ENCODE assay signal across 9 cellular contexts in the genomic region with DNA sequence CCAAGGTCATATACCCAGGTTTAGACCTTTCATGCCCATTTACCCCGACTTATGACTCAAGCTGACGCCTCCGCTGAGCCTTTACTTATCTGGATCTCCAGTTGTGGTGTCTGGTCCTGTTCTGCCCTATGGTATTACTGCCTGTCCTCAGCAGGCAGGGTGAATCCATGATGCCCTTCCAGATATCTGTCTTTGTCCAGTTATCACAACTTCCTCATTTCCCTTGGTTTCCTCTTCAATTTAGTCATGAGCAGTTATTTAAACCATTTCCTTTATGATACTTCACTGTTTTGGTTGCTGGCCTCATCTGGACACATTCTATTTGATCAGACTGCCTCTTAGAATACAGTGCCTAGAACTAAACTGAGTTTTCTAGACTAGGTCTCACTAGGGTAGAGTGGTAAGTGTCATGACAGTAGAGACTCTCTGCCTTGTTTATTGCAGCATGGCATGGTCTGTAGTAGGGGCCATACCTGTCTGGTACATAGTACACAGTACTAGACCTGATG.
A peak's percentile ranks its signal among the peaks of the same experiment; 100 is the strongest.
DNase-seq lines count a peak whose midpoint lies in the region; ATAC-seq and TF ChIP-seq lines count a peak whose summit lies in the region.
"Had no signal": no experiment of that assay in that cellular context is flagged by ENCODE, and none has a peak within 500 bp of the region (broad histone marks: within the 10 kb centered on the region; RNA-seq: fewer than 3 reads in every experiment).

No MANE protein-coding gene starts in this region.

- no peaks in the 10 kb centered on the region for H3K27me3 ChIP-seq in endodermal cell (ENCODE audit: control insufficient read depth, insufficient read depth, low read length, poor library complexity, severe bottlenecking)

- H3K36me3 ChIP-seq in endodermal cell (ENCODE audit: control insufficient read depth, insufficient read depth, low read length): peaks cover 78% of the 10 kb centered on the region

- H3K9me3 Mint-ChIP-seq in central memory CD8-positive, alpha-beta T cell: no peaks in the 10 kb centered on the region
- H3K9me3 Mint-ChIP-seq in endodermal cell: no peaks in the 10 kb centered on the region

- H3K27ac ChIP-seq in endodermal cell (ENCODE audit: low read depth, low read length): no peak overlapping the region
- H3K27ac ChIP-seq: parathyroid adenoma had no signal

- H3K27me3 Mint-ChIP-seq in central memory CD8-positive, alpha-beta T cell: no peaks in the 10 kb centered on the region
- no peaks in the 10 kb centered on the region for H3K27me3 Mint-ChIP-seq in endodermal cell (ENCODE audit: insufficient read depth)

- no peak overlapping the region for H3K27ac Mint-ChIP-seq in central memory CD8-positive, alpha-beta T cell (ENCODE audit: low read depth)
- H3K27ac Mint-ChIP-seq in endodermal cell: no peak overlapping the region

- H3K4me1 ChIP-seq in endodermal cell (ENCODE audit: control insufficient read depth, insufficient read depth, low read length): no peaks in the 10 kb centered on the region
- H3K4me1 ChIP-seq: parathyroid adenoma had no signal

- H3K4me3 ChIP-seq in endodermal cell (ENCODE audit: low read length): no peak overlapping the region

- H3K9ac ChIP-seq in endodermal cell (ENCODE audit: extremely low read depth, low read length, poor library complexity, severe bottlenecking): no peak overlapping the region
- H3K9ac ChIP-seq: parathyroid adenoma had no signal

- DNase-seq in EL (peak; percentile 46), HUDEP-2 (lab: John Stamatoyannopoulos, UW; ENCODE audit: unreplicated experiment in 76 of 76) (peak in 70 of 76 experiments; percentile 4 to 88 (median 56)), DMS53 (lab: John Stamatoyannopoulos, UW) (no peak), endodermal cell (no peak)
- DNase-seq in central memory CD8-positive, alpha-beta T cell (ENCODE audit: low spot score in 2 of 2): no peak
- no peak for DNase-seq in stimulated activated CD4-positive, alpha-beta T cell treated with anti-CD3 and anti-CD28 coated beads, Interleukin-2, amount 100 ng/mL, for 24 hours

- ATAC-seq in GM21390 (IDR thresholded peaks at IDR 0.05; ENCODE audit: unreplicated experiment) (peak; percentile 79), HG02759 (IDR thresholded peaks at IDR 0.05; ENCODE audit: unreplicated experiment) (no peak)
- ATAC-seq in central memory CD8-positive, alpha-beta T cell (replicated peaks; ENCODE audit: extremely low read depth, poor library complexity, severe bottlenecking): peak; percentile 71

- TF ChIP-seq CTCF in endodermal cell (conservative IDR thresholded peaks at IDR 0.05): no peak

- peaks cover 8% of the 10 kb centered on the region for H3K36me3 Mint-ChIP-seq in central memory CD8-positive, alpha-beta T cell (ENCODE audit: insufficient read depth)
- peaks cover 36% of the 10 kb centered on the region for H3K36me3 Mint-ChIP-seq in endodermal cell (ENCODE audit: low read depth)

- no peaks in the 10 kb centered on the region for H3K9me3 ChIP-seq in endodermal cell (ENCODE audit: control insufficient read depth, low read length)

- H3K4me3 Mint-ChIP-seq in central memory CD8-positive, alpha-beta T cell: no peak overlapping the region
- no peak overlapping the region for H3K4me3 Mint-ChIP-seq in endodermal cell

- 97% methylated on average over 3 of the region's 3 CpGs for WGBS in endodermal cell (ENCODE audit: insufficient coverage in 1 of 2, insufficient read length in 1 of 2), 2 experiments

- peaks cover 13% of the 10 kb centered on the region for H3K4me1 Mint-ChIP-seq in central memory CD8-positive, alpha-beta T cell
- no peaks in the 10 kb centered on the region for H3K4me1 Mint-ChIP-seq in endodermal cell

Comparison
In these comparisons a context has a peak if more than half of its experiments do, and no peak if none do; other contexts are left out.
1. DNase-seq: peak in EL (single experiment) and HUDEP-2 (70 of 76); none in central memory CD8-positive, alpha-beta T cell (0 of 2), DMS53 (single experiment), stimulated activated CD4-positive, alpha-beta T cell treated with anti-CD3 and anti-CD28 coated beads, Interleukin-2, amount 100 ng/mL, for 24 hours (0 of 2) and endodermal cell (single experiment).